Comparison of ENCODE assay signal across 9 cellular contexts in the genomic region with DNA sequence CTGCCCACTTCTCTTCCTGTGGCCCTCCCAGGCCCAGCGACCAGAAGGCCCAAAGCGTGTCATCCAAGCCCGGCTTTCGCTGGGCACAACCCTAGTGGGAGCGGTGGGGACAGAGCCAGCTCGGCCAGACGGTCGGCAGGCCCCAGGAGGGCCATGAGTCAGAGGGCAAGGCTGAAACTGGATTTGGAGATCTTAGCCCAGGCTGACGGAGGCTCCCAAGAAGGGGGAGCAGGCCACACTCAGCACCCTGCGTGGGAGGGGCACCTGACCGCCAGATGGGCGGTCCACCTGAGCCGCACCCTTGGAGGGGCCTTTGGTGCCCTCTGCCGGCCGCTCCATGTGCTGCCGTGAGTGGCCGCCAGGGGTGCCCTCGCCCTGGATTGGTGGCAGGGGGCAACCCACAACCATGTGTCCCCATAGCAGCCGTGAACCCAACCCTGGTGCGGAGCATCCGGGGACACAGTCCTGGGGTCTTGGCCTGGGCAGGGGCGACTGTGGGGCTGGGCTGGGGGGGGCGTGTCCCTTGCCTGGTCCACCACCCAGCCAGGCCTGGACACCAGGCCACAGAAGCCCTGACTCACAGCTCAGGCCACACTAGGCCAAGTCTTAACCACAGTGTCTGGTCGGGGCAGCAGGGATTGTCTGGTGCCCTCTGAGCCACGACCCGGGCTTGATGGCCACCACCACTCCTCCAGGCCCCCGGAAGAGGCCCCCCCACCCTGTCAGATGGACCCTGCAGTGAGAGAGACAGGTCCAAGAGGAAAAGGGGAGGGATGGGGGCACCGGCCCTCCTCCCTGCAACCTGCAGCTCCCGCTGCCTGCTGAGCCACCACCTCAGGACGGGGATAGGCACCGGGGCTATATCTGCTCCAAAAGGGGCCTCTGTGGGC. TPM values are rescaled to one million over a fixed set of nuclear protein-coding genes. Genes with fewer than 3 reads are reported as not detected.
A peak's percentile ranks its signal among the peaks of the same experiment; 100 is the strongest.
DNase-seq lines count a peak whose midpoint lies in the region; ATAC-seq lines count a peak whose summit lies in the region.
"Had no signal": no experiment of that assay in that cellular context is flagged by ENCODE, and none has a peak within 500 bp of the region (broad histone marks: within the 10 kb centered on the region; RNA-seq: fewer than 3 reads in every experiment).

No MANE protein-coding gene starts in this region.

- ATAC-seq in effector memory CD8-positive, alpha-beta T cell (replicated peaks): peak; percentile 76

- no peak overlapping the region for H3K27ac Mint-ChIP-seq in effector memory CD8-positive, alpha-beta T cell
- H3K27ac Mint-ChIP-seq: activated naive CD4-positive, alpha-beta T cell treated with anti-CD3 and anti-CD28 coated beads, Interleukin-2, amount 50 U/mL, for 24 hours had no signal

- no peaks in the 10 kb centered on the region for H3K79me2 ChIP-seq in mesendoderm (ENCODE audit: control insufficient read depth, insufficient read depth, low read length)

- H3K4me1 ChIP-seq in mesendoderm (ENCODE audit: control insufficient read depth, low read depth, low read length): no peaks in the 10 kb centered on the region

- no peaks in the 10 kb centered on the region for H3K9me3 Mint-ChIP-seq in effector memory CD8-positive, alpha-beta T cell
- H3K9me3 Mint-ChIP-seq: activated naive CD4-positive, alpha-beta T cell treated with anti-CD3 and anti-CD28 coated beads, Interleukin-2, amount 50 U/mL, for 24 hours had no signal

- H3K23ac ChIP-seq in mesendoderm (ENCODE audit: low read length): peak overlapping the region; percentile 45

- H3K56ac ChIP-seq in mesendoderm (ENCODE audit: low read length): no peak overlapping the region

- no peak overlapping the region for H3K27ac ChIP-seq in mesendoderm (ENCODE audit: low read depth, low read length)

- H3K4me3 ChIP-seq in mesendoderm (ENCODE audit: low read length): no peak overlapping the region

- no peak overlapping the region for H2AK5ac ChIP-seq in mesendoderm (ENCODE audit: low read length)

- no peaks in the 10 kb centered on the region for H3K79me1 ChIP-seq in mesendoderm (ENCODE audit: low read length)

- H3K27me3 ChIP-seq in mesendoderm (ENCODE audit: insufficient read depth, low read length, poor library complexity): peaks cover 2% of the 10 kb centered on the region

- peaks cover 3 to 7% of the 10 kb centered on the region in 2 donors for H3K4me1 Mint-ChIP-seq in effector memory CD8-positive, alpha-beta T cell (ENCODE audit: low read depth in 2 of 2)

- H3K4me3 Mint-ChIP-seq in effector memory CD8-positive, alpha-beta T cell: peak overlapping the region in 1 of 2 donors; percentile 74
- H3K4me3 Mint-ChIP-seq: activated naive CD4-positive, alpha-beta T cell treated with anti-CD3 and anti-CD28 coated beads, Interleukin-2, amount 50 U/mL, for 24 hours had no signal

- no CpG with 5 or more reads among the region's 31 CpGs for WGBS in mesendoderm (ENCODE audit: extremely low coverage, insufficient coverage, low lambda C conversion rate)

- H3K27me3 Mint-ChIP-seq in effector memory CD8-positive, alpha-beta T cell: peaks cover 4 to 5% of the 10 kb centered on the region in 2 donors

- H2BK120ac ChIP-seq in mesendoderm (ENCODE audit: low read depth, low read length): no peak overlapping the region

- peaks cover 3% of the 10 kb centered on the region for H3K36me3 Mint-ChIP-seq in effector memory CD8-positive, alpha-beta T cell (ENCODE audit: insufficient read depth)
- H3K36me3 Mint-ChIP-seq: activated naive CD4-positive, alpha-beta T cell treated with anti-CD3 and anti-CD28 coated beads, Interleukin-2, amount 50 U/mL, for 24 hours had no signal

- no peak overlapping the region for H4K8ac ChIP-seq in mesendoderm (ENCODE audit: low read depth, low read length)

- H3K18ac ChIP-seq in mesendoderm (ENCODE audit: low read length): no peak overlapping the region

- H2BK15ac ChIP-seq in mesendoderm (replicated peaks; ENCODE audit: low read depth): no peak overlapping the region

- H3K4me2 ChIP-seq in mesendoderm (ENCODE audit: low read length): no peak overlapping the region

- no peak overlapping the region for H3K9ac ChIP-seq in mesendoderm (ENCODE audit: low read length)

- H3K36me3 ChIP-seq in mesendoderm (ENCODE audit: control insufficient read depth, insufficient read depth, low read length): no peaks in the 10 kb centered on the region

- no peak overlapping the region for H2BK5ac ChIP-seq in mesendoderm (ENCODE audit: low read length)

- no peak overlapping the region for H4K5ac ChIP-seq in mesendoderm (ENCODE audit: low read length)

- H3K4ac ChIP-seq in mesendoderm (ENCODE audit: low read depth, low read length): no peak overlapping the region

- DNase-seq in COLO668 (lab: John Stamatoyannopoulos, UW; ENCODE audit: unreplicated experiment): peak; percentile 67
- DNase-seq in GOT3 (lab: John Stamatoyannopoulos, UW): peak; percentile 54
- DNase-seq in NCI-H446 treated with DMSO at 0.1 percent for 48 hours (lab: John Stamatoyannopoulos, UW): peak; percentile 11
- DNase-seq in activated CD8-positive, alpha-beta memory T cell treated with anti-CD3 and anti-CD28 coated beads for 1 hour (ENCODE audit: extremely low read depth in 1 of 2, low read depth in 1 of 2): peak; percentile 42 to 74
- peak; percentile 76 to 78 (median 78) for DNase-seq in effector memory CD8-positive, alpha-beta T cell
- DNase-seq in mesendoderm: peak; percentile 87
- peak; percentile 61 to 76 for DNase-seq in stimulated activated CD8-positive, alpha-beta memory T cell treated with anti-CD3 and anti-CD28 coated beads, Interleukin-15, amount 100 ng/mL, for 48 hours (ENCODE audit: low read depth in 2 of 2)
- DNase-seq in GDM1 (lab: John Stamatoyannopoulos, UW): no peak

RNA-seq across cellular contexts. Expression of gene TALDO1, which starts 19.2 kb away (rescaled TPM):
- polyA plus RNA-seq in mesendoderm (2013, experiment 1 of 2): 169 TPM
- 176 TPM for polyA plus RNA-seq in mesendoderm (2013, experiment 2 of 2)

RNA-seq across cellular contexts. Expression of gene EPS8L2, which starts 22.1 kb away (rescaled TPM):
- 12.1 TPM for polyA plus RNA-seq in mesendoderm (2013, experiment 1 of 2)
- polyA plus RNA-seq in mesendoderm (2013, experiment 2 of 2): 13.0 TPM

RNA-seq across cellular contexts. Expression of gene TMEM80, which starts 32.5 kb away (rescaled TPM):
- 6.1 TPM for polyA plus RNA-seq in mesendoderm (2013, experiment 1 of 2)
- polyA plus RNA-seq in mesendoderm (2013, experiment 2 of 2): 6.9 TPM

RNA-seq across cellular contexts. Expression of gene DEAF1, which starts 33.1 kb away (rescaled TPM):
- 14.8 TPM for polyA plus RNA-seq in mesendoderm (2013, experiment 1 of 2)
- 14.9 TPM for polyA plus RNA-seq in mesendoderm (2013, experiment 2 of 2)

RNA-seq across cellular contexts. Expression of gene GATD1, which starts 49.2 kb away (rescaled TPM):
- 21.0 TPM for polyA plus RNA-seq in mesendoderm (2013, experiment 1 of 2)
- polyA plus RNA-seq in mesendoderm (2013, experiment 2 of 2): 18.6 TPM
